In the genomic region with DNA sequence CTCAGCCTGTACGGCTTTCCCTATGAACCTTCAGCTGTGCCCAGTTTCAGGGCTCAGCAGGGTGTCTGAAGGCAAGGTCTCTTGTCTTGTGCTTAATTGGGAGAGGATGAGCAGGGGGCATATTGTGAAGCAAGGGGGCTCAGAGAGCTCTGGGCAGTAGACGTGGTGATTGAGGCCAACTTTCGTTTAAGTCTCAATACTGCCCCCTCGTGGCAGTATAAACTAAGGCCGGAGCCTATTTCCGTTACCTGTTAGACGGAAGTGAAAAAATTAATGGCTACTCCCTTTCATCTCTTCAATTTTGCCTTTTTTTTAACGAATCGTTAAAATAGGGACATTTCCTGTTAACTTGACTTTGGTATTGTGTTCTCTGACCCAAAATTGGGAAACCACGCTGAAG, we compare ENCODE assay signal across 8 cellular contexts.
DNase-seq lines count a peak whose midpoint lies in the region; ATAC-seq and TF ChIP-seq lines count a peak whose summit lies in the region.

No MANE protein-coding gene starts in this region.

- intact Hi-C loops in Right ventricle myocardium superior (cut with DNase I) = loop anchor here (5.0 kb wide), 1 partner anchor 275 kb away; a partner anchor contains a TSS

- peak; percentile 39 for TF ChIP-seq CTCF in WI38 (IDR thresholded peaks at IDR 0.05; ENCODE audit: low read depth, low read length)

- H3K4me3 Mint-ChIP-seq in activated T-cell treated with anti-CD3 and anti-CD28 coated beads, Interleukin-2, amount 50 U/mL, for 4 hours = no peak overlapping the region

- ATAC-seq in activated T-cell treated with anti-CD3 and anti-CD28 coated beads, Interleukin-2, amount 50 U/mL, for 4 hours = no peak
- ATAC-seq in GM21423 (IDR thresholded peaks at IDR 0.05; ENCODE audit: unreplicated experiment) = peak; percentile 62
- ATAC-seq in Right ventricle myocardium superior (ENCODE audit: poor library complexity) = peak; percentile 84

- H3K4me3 ChIP-seq in WI38 (ENCODE audit: low read depth, low read length) = no peak overlapping the region

- no peaks in the 10 kb centered on the region for H3K27me3 Mint-ChIP-seq in activated T-cell treated with anti-CD3 and anti-CD28 coated beads, Interleukin-2, amount 50 U/mL, for 4 hours (ENCODE audit: low read depth)

- DNase-seq in activated T-cell treated with anti-CD3 and anti-CD28 coated beads for 24 hours (ENCODE audit: low read depth) = peak; percentile 2
- no peak for DNase-seq in activated T-cell treated with anti-CD3 and anti-CD28 coated beads, Interleukin-2, amount 50 U/mL, for 4 hours
- DNase-seq in KG1 (lab: John Stamatoyannopoulos, UW) = peak; percentile 7
- DNase-seq in Right ventricle myocardium superior = peak; percentile 51
- peak; percentile 60 for DNase-seq in retina
- DNase-seq in activated gamma-delta T cell treated with Interleukin-2 at 50 U/mL for 16 hours = no peak

- no peaks in the 10 kb centered on the region for H3K9me3 Mint-ChIP-seq in activated T-cell treated with anti-CD3 and anti-CD28 coated beads, Interleukin-2, amount 50 U/mL, for 4 hours

- H3K36me3 Mint-ChIP-seq in activated T-cell treated with anti-CD3 and anti-CD28 coated beads, Interleukin-2, amount 50 U/mL, for 4 hours (ENCODE audit: insufficient read depth) = no peaks in the 10 kb centered on the region

- H3K4me1 Mint-ChIP-seq in activated T-cell treated with anti-CD3 and anti-CD28 coated beads, Interleukin-2, amount 50 U/mL, for 4 hours (ENCODE audit: low read depth) = no peaks in the 10 kb centered on the region

Comparison
In these comparisons a context has a peak if more than half of its experiments do, and no peak if none do; other contexts are left out.
1. DNase-seq: peak in activated T-cell treated with anti-CD3 and anti-CD28 coated beads for 24 hours (single experiment), KG1 (single experiment), Right ventricle myocardium superior (single experiment) and retina (single experiment); none in activated T-cell treated with anti-CD3 and anti-CD28 coated beads, Interleukin-2, amount 50 U/mL, for 4 hours (single experiment) and activated gamma-delta T cell treated with Interleukin-2 at 50 U/mL for 16 hours (single experiment).
2. ATAC-seq: peak in GM21423 (single experiment) and Right ventricle myocardium superior (single experiment); none in activated T-cell treated with anti-CD3 and anti-CD28 coated beads, Interleukin-2, amount 50 U/mL, for 4 hours (0 of 2).